Comparison of ENCODE assay signal across 1 cellular context in genomic region chr5:132776932-132777208, GRCh38.
TF ChIP-seq lines count a peak whose summit lies in the region.

No MANE protein-coding gene starts in this region.

TF ChIP-seq in endothelial cell of umbilical vein, 7 proteins besides CTCF, POLR2A, EP300 and RAD21:
- no peak for TF ChIP-seq GATA2 (IDR thresholded peaks at IDR 0.05; ENCODE audit: insufficient read depth, insufficient read length, low read depth, low read length)
- TF ChIP-seq, protein P1, sequence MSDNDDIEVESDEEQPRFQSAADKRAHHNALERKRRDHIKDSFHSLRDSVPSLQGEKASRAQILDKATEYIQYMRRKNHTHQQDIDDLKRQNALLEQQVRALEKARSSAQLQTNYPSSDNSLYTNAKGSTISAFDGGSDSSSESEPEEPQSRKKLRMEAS (IDR thresholded peaks at IDR 0.05; ENCODE audit: insufficient read depth, insufficient read length), result no peak
- no peak for TF ChIP-seq MYC (IDR thresholded peaks at IDR 0.05; ENCODE audit: low read depth, low read length)
- no peak for TF ChIP-seq EZH2 (IDR thresholded peaks at IDR 0.05; ENCODE audit: borderline replicate concordance, low read depth, low read length, severe bottlenecking)
- TF ChIP-seq JUN (IDR thresholded peaks at IDR 0.05; ENCODE audit: borderline replicate concordance, insufficient read depth, insufficient read length, low read depth), result no peak
- TF ChIP-seq FOS (IDR thresholded peaks at IDR 0.05; ENCODE audit: borderline replicate concordance, insufficient read depth, low read length), result no peak
- TF ChIP-seq POLR2AphosphoS5 (IDR thresholded peaks at IDR 0.05; ENCODE audit: insufficient read depth, low read depth, low read length), result no peak
